ENCODE assay signal across 8 cellular contexts in the genomic region with DNA sequence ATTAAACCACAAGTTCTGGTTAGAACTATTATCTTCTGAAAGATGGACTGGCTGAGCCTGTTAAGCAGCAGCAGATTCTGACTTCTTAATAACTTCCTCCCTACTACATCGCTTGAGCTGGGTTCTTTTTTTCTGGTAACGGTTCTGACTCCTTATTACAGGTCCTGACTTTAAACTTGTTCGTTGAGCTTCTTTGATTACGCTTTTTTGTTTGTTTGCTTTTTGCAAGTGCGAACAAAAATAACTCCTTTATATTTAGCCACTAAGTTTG. TPM values are rescaled to one million over a fixed set of nuclear protein-coding genes. Genes with fewer than 3 reads are reported as not detected.
DNase-seq lines count a peak whose midpoint lies in the region; ATAC-seq and TF ChIP-seq lines count a peak whose summit lies in the region.

No MANE protein-coding gene starts in this region.

- no peak for TF ChIP-seq POLR2A in gastrocnemius medialis (IDR thresholded peaks at IDR 0.05)

- H3K36me3 ChIP-seq in SJSA1 (peaks cover 3% of the 10 kb centered on the region), gastrocnemius medialis (no peaks in the 10 kb centered on the region)

- H3K27ac ChIP-seq in SJSA1 (no peak overlapping the region), gastrocnemius medialis (peak overlapping the region; percentile 89 to 98 (median 94))

- ATAC-seq in gastrocnemius medialis, result no peak
- ATAC-seq in GM19467 (IDR thresholded peaks at IDR 0.05; ENCODE audit: unreplicated experiment), result no peak
- ATAC-seq in HG03045 (IDR thresholded peaks at IDR 0.05; ENCODE audit: unreplicated experiment), result no peak

- H3K4me1 ChIP-seq in SJSA1 (replicated peaks), result peaks cover 6% of the 10 kb centered on the region
- H3K4me1 ChIP-seq in gastrocnemius medialis, result peaks cover 15 to 16% of the 10 kb centered on the region in 2 donors

- H3K4me3 ChIP-seq in SJSA1 (peak overlapping the region; percentile 87), fibroblast of pulmonary artery (replicated peaks; ENCODE audit: low read depth, low read length) (peak overlapping the region; percentile 92), gastrocnemius medialis (peak overlapping the region; percentile 73 to 98 (median 90))

- no peaks in the 10 kb centered on the region for H3K9me3 ChIP-seq in SJSA1 (replicated peaks)
- H3K9me3 ChIP-seq in gastrocnemius medialis, result no peaks in the 10 kb centered on the region

- in situ Hi-C loops in GM13977 (cut with MboI; ENCODE audit: low pct_unique_long_range_greater_than_20kb, low sequenced_read_pairs, unreplicated experiment), result no loop called here
- in situ Hi-C loops in gastrocnemius medialis (cut with MboI; ENCODE audit: low sequenced_read_pairs in 4 of 4), result loop anchor here in 1 of 4 donors (10.0 kb wide), 1 partner anchor 118 kb away; no protein-coding TSS in a partner anchor
- in situ Hi-C loops in GM13976 (cut with MboI; ENCODE audit: low sequenced_read_pairs, unreplicated experiment), result no loop called here

- TF ChIP-seq CTCF in GM13977 (IDR thresholded peaks at IDR 0.05; ENCODE audit: extremely low read depth, insufficient read depth, missing control alignments), result no peak
- no peak for TF ChIP-seq CTCF in fibroblast of pulmonary artery (IDR thresholded peaks at IDR 0.05; ENCODE audit: low read length, missing control alignments)
- no peak for TF ChIP-seq CTCF in gastrocnemius medialis (IDR thresholded peaks at IDR 0.05 in 4 of 5, conservative IDR thresholded peaks at IDR 0.05 in 1 of 5)
- no peak for TF ChIP-seq CTCF in GM13976 (IDR thresholded peaks at IDR 0.05; ENCODE audit: borderline replicate concordance, control extremely low read depth, extremely low read depth, insufficient read depth, missing control alignments)

- intact Hi-C loops in gastrocnemius medialis (cut with DNase I; ENCODE audit: low total_unique reads), result loop anchor here (5.0 to 10.0 kb wide), 5 partner anchors 60 to 268 kb away; partner anchors contain the start of gene VPS11

- DNase-seq in GM13977 (ENCODE audit: low spot score) (peak; percentile 38), SJSA1 (ENCODE audit: low read depth in 1 of 2, low spot score in 2 of 2) (no peak), fibroblast of pulmonary artery (ENCODE audit: low read depth) (peak; percentile 16), gastrocnemius medialis (no peak), DMS114 treated with DMSO at 0.1 percent for 48 hours (lab: John Stamatoyannopoulos, UW; ENCODE audit: unreplicated experiment) (no peak), GM13976 (ENCODE audit: low spot score) (no peak)

- H3K27me3 ChIP-seq in SJSA1 (replicated peaks), result no peaks in the 10 kb centered on the region
- H3K27me3 ChIP-seq in gastrocnemius medialis, result no peaks in the 10 kb centered on the region

RNA-seq across cellular contexts. Expression of gene CBL, which starts 1.1 kb away (rescaled TPM):
- 5.0 and 9.1 TPM in 2 replicates for total RNA-seq in SJSA1 (2014; rRNA removed; shearing (Covaris generic))
- 1 to 10 TPM; 3.0 to 6.7 (median 4.5) TPM for total RNA-seq in gastrocnemius medialis

RNA-seq across cellular contexts. Expression of gene NHERF4, which starts 22.0 kb away (rescaled TPM):
- total RNA-seq in SJSA1 (2014; rRNA removed; shearing (Covaris generic)), result not detected in 2 replicates
- under 1 TPM in 1 of 4 donors, not detected in 3; 0.46 TPM for total RNA-seq in gastrocnemius medialis

RNA-seq across cellular contexts. Expression of gene NLRX1, which starts 38.7 kb away (rescaled TPM):
- total RNA-seq in SJSA1 (2014; rRNA removed; shearing (Covaris generic)), result 3.1 and 5.5 TPM in 2 replicates
- total RNA-seq in gastrocnemius medialis, result 10 to 100 TPM; 12.2 to 21.3 (median 16.4) TPM

RNA-seq across cellular contexts. Expression of gene ABCG4, which starts 58.4 kb away (rescaled TPM):
- 0.05 TPM in 1 of 2 replicates, not detected in the other for total RNA-seq in SJSA1 (2014; rRNA removed; shearing (Covaris generic))
- not detected for total RNA-seq in gastrocnemius medialis

Comparison
In these comparisons a context has a peak if more than half of its experiments do, and no peak if none do; other contexts are left out.
1. DNase-seq: peak in GM13977 (single experiment) and fibroblast of pulmonary artery (single experiment); none in SJSA1 (0 of 2), gastrocnemius medialis (0 of 2), DMS114 treated with DMSO at 0.1 percent for 48 hours (single experiment) and GM13976 (single experiment).
2. Peak in every context shown above with its lines, with median percentiles within 50 percentile points of each other: H3K4me3 ChIP-seq.